ENCODE assay signal across 14 cellular contexts in the genomic region with DNA sequence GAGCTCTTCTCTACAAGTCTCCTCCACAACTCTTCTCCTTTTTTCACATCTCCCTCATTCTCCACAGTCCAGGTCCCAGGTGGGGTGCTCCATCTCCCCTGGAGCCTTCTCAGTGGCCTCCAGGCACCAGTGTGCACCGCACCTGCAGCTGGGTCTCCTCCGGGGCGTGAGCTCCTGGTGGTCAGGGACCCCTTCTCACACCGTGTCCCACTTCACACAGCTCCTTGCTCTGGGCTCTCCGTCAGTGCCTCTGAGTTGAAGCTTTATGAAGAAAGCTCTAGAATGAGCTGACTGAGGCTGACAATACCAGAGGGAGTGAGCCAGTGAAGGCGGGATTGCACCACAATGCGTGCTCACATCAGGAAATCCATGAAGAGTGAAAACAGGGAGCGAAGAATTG.
"Had no signal": no experiment of that assay in that cellular context is flagged by ENCODE, and none has a peak within 500 bp of the region (broad histone marks: within the 10 kb centered on the region; RNA-seq: fewer than 3 reads in every experiment).

No MANE protein-coding gene starts in this region.

- H3K9me3 ChIP-seq: adrenal gland, colonic mucosa, gastrocnemius medialis, left lung, thyroid gland, uterus had no signal

- H3K27ac Mint-ChIP-seq: activated CD4-positive, alpha-beta memory T cell treated with anti-CD3 and anti-CD28 coated beads, Interleukin-2, amount 10 ng/mL, durations not matched to agents 7 days and 5 days; memory B cell; stimulated activated effector memory CD8-positive, alpha-beta T cell treated with anti-CD3 and anti-CD28 coated beads, Interleukin-12 subunit alpha, Interleukin-12 subunit beta, amount 100 ng/mL, for 72 hours; WTC11 had no signal

- H3K4me1 ChIP-seq: adrenal gland, colonic mucosa, gastrocnemius medialis, left lung, thyroid gland, uterus had no signal

- H3K27ac ChIP-seq: adrenal gland, colonic mucosa, gastrocnemius medialis, left lung, thyroid gland, uterus had no signal

- H3K36me3 ChIP-seq: adrenal gland, colonic mucosa, gastrocnemius medialis, left lung, thyroid gland, uterus had no signal

- H3K4me3 Mint-ChIP-seq: activated CD4-positive, alpha-beta memory T cell treated with anti-CD3 and anti-CD28 coated beads, Interleukin-2, amount 10 ng/mL, durations not matched to agents 7 days and 5 days; memory B cell; WTC11 had no signal

- H3K27me3 ChIP-seq: adrenal gland, colonic mucosa, gastrocnemius medialis, thyroid gland, uterus had no signal

- H3K36me3 Mint-ChIP-seq: memory B cell; stimulated activated effector memory CD8-positive, alpha-beta T cell treated with anti-CD3 and anti-CD28 coated beads, Interleukin-12 subunit alpha, Interleukin-12 subunit beta, amount 100 ng/mL, for 72 hours had no signal

- H3K9me3 Mint-ChIP-seq: activated CD4-positive, alpha-beta memory T cell treated with anti-CD3 and anti-CD28 coated beads, Interleukin-2, amount 10 ng/mL, durations not matched to agents 7 days and 5 days; stimulated activated effector memory CD8-positive, alpha-beta T cell treated with anti-CD3 and anti-CD28 coated beads, Interleukin-12 subunit alpha, Interleukin-12 subunit beta, amount 100 ng/mL, for 72 hours had no signal

- DNase-seq: activated CD4-positive, alpha-beta memory T cell treated with anti-CD3 and anti-CD28 coated beads, Interleukin-2, amount 10 ng/mL, durations not matched to agents 7 days and 5 days; activated CD8-positive, alpha-beta memory T cell treated with anti-CD3 and anti-CD28 coated beads, Interleukin-2, amount 50 U/mL, for 48 hours; adrenal gland; caudate nucleus; colonic mucosa; effector CD8-positive, alpha-beta T cell; gastrocnemius medialis; left lung; small intestine; thyroid gland; uterus had no signal

- H3K4me3 ChIP-seq: adrenal gland, colonic mucosa, gastrocnemius medialis, left lung, thyroid gland, uterus had no signal

- H3K4me1 Mint-ChIP-seq: memory B cell, WTC11 had no signal
